Comparison of ENCODE assay signal across 9 cellular contexts in genomic region chr4:38132843-38133662, GRCh38.
DNase-seq lines count a peak whose midpoint lies in the region; ATAC-seq, FAIRE-seq and TF ChIP-seq lines count a peak whose summit lies in the region.
"Had no signal": no experiment of that assay in that cellular context is flagged by ENCODE, and none has a peak within 500 bp of the region (broad histone marks: within the 10 kb centered on the region; RNA-seq: fewer than 3 reads in every experiment).

No MANE protein-coding gene starts in this region.

- H3K4me3 Mint-ChIP-seq in activated CD8-positive, alpha-beta memory T cell treated with anti-CD3 and anti-CD28 coated beads, Interleukin-2, amount 10 ng/mL, durations not matched to agents 7 days and 5 days: no peak overlapping the region

- H3K9ac ChIP-seq in kidney (ENCODE audit: low read length in 2 of 2): no peak overlapping the region

- WGBS in small intestine, 3 donors: 17 to 57% (median 36%) methylated on average over 14 of the region's 14 CpGs

- H3K9me3 Mint-ChIP-seq in activated CD8-positive, alpha-beta memory T cell treated with anti-CD3 and anti-CD28 coated beads, Interleukin-2, amount 10 ng/mL, durations not matched to agents 7 days and 5 days (ENCODE audit: low read depth): no peaks in the 10 kb centered on the region

- peak overlapping the region; percentile 84 for H3K27ac Mint-ChIP-seq in activated CD8-positive, alpha-beta memory T cell treated with anti-CD3 and anti-CD28 coated beads, Interleukin-2, amount 10 ng/mL, durations not matched to agents 7 days and 5 days

- H3K27ac ChIP-seq in kidney (ENCODE audit: low read depth in 2 of 2, low read length in 2 of 2) (peak overlapping the region; percentile 39 to 63), small intestine (ENCODE audit: low read depth in 1 of 2, low read length in 1 of 2) (peak overlapping the region; percentile 65 to 74)

- no peak for ATAC-seq in activated CD8-positive, alpha-beta memory T cell treated with anti-CD3 and anti-CD28 coated beads, Interleukin-2, amount 10 ng/mL, durations not matched to agents 7 days and 5 days

- H3K27me3 ChIP-seq in small intestine (ENCODE audit: control insufficient read depth in 2 of 2, insufficient read depth in 2 of 2, low read length in 2 of 2): no peaks in the 10 kb centered on the region

- H3K36me3 Mint-ChIP-seq in activated CD8-positive, alpha-beta memory T cell treated with anti-CD3 and anti-CD28 coated beads, Interleukin-2, amount 10 ng/mL, durations not matched to agents 7 days and 5 days: peaks cover 61% of the 10 kb centered on the region

- intact Hi-C loops in kidney (cut with DNase I): no loop called here

- H3K4me3 ChIP-seq in kidney (ENCODE audit: low read length in 2 of 2) (peak overlapping the region in 1 of 2 donors; percentile 9), small intestine (ENCODE audit: low read depth in 1 of 2, low read length in 2 of 2) (no peak overlapping the region)

- FAIRE-seq in kidney (lab: Jason Lieb, UNC) (peak; percentile 25), small intestine (lab: Jason Lieb, UNC) (no peak)

- DNase-seq in activated CD8-positive, alpha-beta memory T cell treated with anti-CD3 and anti-CD28 coated beads, Interleukin-2, amount 10 ng/mL, durations not matched to agents 7 days and 5 days: no peak
- DNase-seq in activated CD8-positive, alpha-beta memory T cell treated with anti-CD3 and anti-CD28 coated beads for 24 hours: no peak
- DNase-seq in SW480 (ENCODE audit: low spot score): peak; percentile 85
- no peak for DNase-seq in kidney
- DNase-seq in small intestine: peak; percentile 97
- DNase-seq in NCI-H128 (lab: John Stamatoyannopoulos, UW; ENCODE audit: unreplicated experiment): no peak
- DNase-seq in stimulated activated CD4-positive, alpha-beta T cell treated with anti-CD3 and anti-CD28 coated beads, Interleukin-4, amount 100 ng/mL, for 24 hours: no peak
- DNase-seq in NCI-H524 treated with DMSO at 0.1 percent for 48 hours (lab: John Stamatoyannopoulos, UW): no peak
- DNase-seq: NCI-H1417 had no signal

- H3K9me3 ChIP-seq in kidney (ENCODE audit: control insufficient read depth in 1 of 2, low read length in 2 of 2) (no peaks in the 10 kb centered on the region), small intestine (ENCODE audit: control insufficient read depth, low read depth) (no peaks in the 10 kb centered on the region)

- peaks cover 12 to 14% of the 10 kb centered on the region in 2 donors for H3K36me3 ChIP-seq in kidney (ENCODE audit: control insufficient read depth in 1 of 2, insufficient read depth in 2 of 2, low read length in 2 of 2)
- peaks cover 0 to 4% of the 10 kb centered on the region in 2 donors for H3K36me3 ChIP-seq in small intestine (ENCODE audit: control insufficient read depth in 2 of 2, insufficient read depth in 2 of 2, low read length in 2 of 2)

- peaks cover 5% of the 10 kb centered on the region for H3K27me3 Mint-ChIP-seq in activated CD8-positive, alpha-beta memory T cell treated with anti-CD3 and anti-CD28 coated beads, Interleukin-2, amount 10 ng/mL, durations not matched to agents 7 days and 5 days

- H3K4me1 ChIP-seq in kidney (ENCODE audit: control insufficient read depth in 1 of 2, insufficient read depth in 1 of 2, low read depth in 1 of 2, low read length in 2 of 2) (peaks cover 18 to 24% of the 10 kb centered on the region in 2 donors), small intestine (ENCODE audit: control insufficient read depth in 2 of 2, insufficient read depth in 1 of 2, low read depth in 1 of 2, low read length in 1 of 2) (peaks cover 11 to 27% of the 10 kb centered on the region in 2 donors)

- peaks cover 77% of the 10 kb centered on the region for H3K4me1 Mint-ChIP-seq in activated CD8-positive, alpha-beta memory T cell treated with anti-CD3 and anti-CD28 coated beads, Interleukin-2, amount 10 ng/mL, durations not matched to agents 7 days and 5 days

- no peak for TF ChIP-seq CTCF in kidney (IDR thresholded peaks at IDR 0.05; ENCODE audit: borderline replicate concordance, extremely low read depth, insufficient read depth)

- CTCF ChIA-PET in activated CD8-positive, alpha-beta memory T cell treated with anti-CD3 and anti-CD28 coated beads, Interleukin-2, amount 10 ng/mL, durations not matched to agents 7 days and 5 days (lab: Charles Lee): interaction anchor here (0.7 to 4.5 kb wide), 11 partner anchors 14 to 970 kb away, joined by 3 to 30 read pairs (median 4); no protein-coding TSS in a partner anchor

Comparison
In these comparisons a context has a peak if more than half of its experiments do, and no peak if none do; other contexts are left out.
1. DNase-seq: peak in SW480 (single experiment) and small intestine (single experiment); none in activated CD8-positive, alpha-beta memory T cell treated with anti-CD3 and anti-CD28 coated beads, Interleukin-2, amount 10 ng/mL, durations not matched to agents 7 days and 5 days (single experiment), activated CD8-positive, alpha-beta memory T cell treated with anti-CD3 and anti-CD28 coated beads for 24 hours (single experiment), kidney (single experiment), NCI-H128 (single experiment), stimulated activated CD4-positive, alpha-beta T cell treated with anti-CD3 and anti-CD28 coated beads, Interleukin-4, amount 100 ng/mL, for 24 hours (single experiment) and NCI-H524 treated with DMSO at 0.1 percent for 48 hours (single experiment).